In the genomic region with DNA sequence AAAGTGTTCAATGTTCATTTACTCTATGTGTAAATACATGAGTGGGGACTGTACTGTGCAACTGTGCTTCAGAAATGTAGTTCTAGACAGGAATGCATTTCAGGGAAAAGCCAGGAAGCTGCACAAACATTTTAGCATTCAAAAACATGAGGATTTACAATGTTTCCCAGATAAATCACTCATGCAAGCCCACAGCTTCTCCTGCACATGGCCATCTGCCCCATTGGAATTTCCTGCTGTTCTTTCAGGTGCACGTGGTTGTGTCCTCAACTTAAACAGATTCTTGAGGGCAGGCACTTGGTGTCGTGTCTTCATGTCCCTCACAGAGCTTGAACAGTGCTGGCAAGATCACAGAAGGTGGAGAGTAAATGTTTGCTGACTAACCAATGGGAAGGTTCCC, we compare ENCODE assay signal across 26 cellular contexts.
A peak's percentile ranks its signal among the peaks of the same experiment; 100 is the strongest.
DNase-seq lines count a peak whose midpoint lies in the region; ATAC-seq and TF ChIP-seq lines count a peak whose summit lies in the region.
"Had no signal": no experiment of that assay in that cellular context is flagged by ENCODE, and none has a peak within 500 bp of the region (broad histone marks: within the 10 kb centered on the region; RNA-seq: fewer than 3 reads in every experiment).

No MANE protein-coding gene starts in this region.

- H3K4me1 Mint-ChIP-seq in endodermal cell: peaks cover 13% of the 10 kb centered on the region
- H3K4me1 Mint-ChIP-seq: CD4-positive, CD25-positive, alpha-beta regulatory T cell; IgD-negative memory B cell had no signal

- H3K14ac ChIP-seq in mesenchymal stem cell (ENCODE audit: low read length in 2 of 2): no peak overlapping the region

- peak overlapping the region; percentile 24 for H2BK120ac ChIP-seq in mesenchymal stem cell (ENCODE audit: low read depth, low read length)

- H3K23ac ChIP-seq in mesenchymal stem cell (ENCODE audit: low read length in 2 of 2): no peak overlapping the region

- H3K9me3 Mint-ChIP-seq in endodermal cell: peaks cover 6% of the 10 kb centered on the region
- H3K9me3 Mint-ChIP-seq: activated naive CD4-positive, alpha-beta T cell treated with anti-CD3 and anti-CD28 coated beads, Interleukin-2, amount 50 U/mL, for 72 hours; naive thymus-derived CD8-positive, alpha-beta T cell had no signal

- no peaks in the 10 kb centered on the region for H3K79me1 ChIP-seq in mesenchymal stem cell (replicated peaks; ENCODE audit: low read length, poor library complexity, severe bottlenecking)

- H3K27me3 Mint-ChIP-seq in endodermal cell (ENCODE audit: insufficient read depth): peaks cover 4% of the 10 kb centered on the region

- BruUV-seq in Panc1 (replicated peaks; lab: Mats Ljungman, UMichigan): no TSS peak
- BruUV-seq in PC-9 (replicated peaks; lab: Mats Ljungman, UMichigan): no TSS peak

- H3K36me3 ChIP-seq in Panc1 (ENCODE audit: control insufficient read depth, insufficient read depth, low read length) (no peaks in the 10 kb centered on the region), endodermal cell (ENCODE audit: control insufficient read depth, insufficient read depth, low read length) (no peaks in the 10 kb centered on the region), mesenchymal stem cell (ENCODE audit: control insufficient read depth in 1 of 2, insufficient read depth in 2 of 2, low read depth in 1 of 2, low read length in 2 of 2) (no peaks in the 10 kb centered on the region), PC-9 (ENCODE audit: low read depth) (no peaks in the 10 kb centered on the region)
- H3K36me3 ChIP-seq: ascending aorta, esophagus muscularis mucosa, MG63, right atrium auricular region had no signal

- H4K20me1 ChIP-seq in PC-9 (ENCODE audit: insufficient read depth): no peaks in the 10 kb centered on the region

- ATAC-seq in Panc1 (no peak), GM19351 (IDR thresholded peaks at IDR 0.05; ENCODE audit: unreplicated experiment) (no peak)
- ATAC-seq: activated naive CD4-positive, alpha-beta T cell treated with anti-CD3 and anti-CD28 coated beads, Interleukin-2, amount 50 U/mL, for 72 hours; left colon; naive thymus-derived CD8-positive, alpha-beta T cell; T-helper 17 cell had no signal

- no peak overlapping the region for H3K27ac Mint-ChIP-seq in endodermal cell
- H3K27ac Mint-ChIP-seq: activated naive CD4-positive, alpha-beta T cell treated with anti-CD3 and anti-CD28 coated beads, Interleukin-2, amount 50 U/mL, for 72 hours; CD4-positive, CD25-positive, alpha-beta regulatory T cell; IgD-negative memory B cell; naive thymus-derived CD8-positive, alpha-beta T cell; T-helper 17 cell had no signal

- peak overlapping the region in 1 of 2 experiments; percentile 19 for H3K4ac ChIP-seq in mesenchymal stem cell (ENCODE audit: low read depth in 1 of 2, low read length in 2 of 2)

- H3K27ac ChIP-seq in AG04450 (ENCODE audit: low read depth, low read length) (peak overlapping the region; percentile 68), Panc1 (ENCODE audit: low read length) (peak overlapping the region; percentile 65; the same call in 1 of the 2 replicates), endodermal cell (ENCODE audit: low read depth, low read length) (peak overlapping the region; percentile 47), mesenchymal stem cell (ENCODE audit: low read length, poor library complexity, severe bottlenecking) (peak overlapping the region; percentile 41), PC-9 (no peak overlapping the region)
- H3K27ac ChIP-seq: ascending aorta, esophagus muscularis mucosa, right atrium auricular region had no signal

- H3K9me3 ChIP-seq in AG04450 (ENCODE audit: control insufficient read depth, insufficient read depth, low read length): peaks cover 2% of the 10 kb centered on the region; the same call in 1 of the 2 replicates
- no peaks in the 10 kb centered on the region for H3K9me3 ChIP-seq in Panc1 (ENCODE audit: control insufficient read depth, insufficient read depth, low read depth, low read length)
- H3K9me3 ChIP-seq in endodermal cell (ENCODE audit: control insufficient read depth, low read length): no peaks in the 10 kb centered on the region
- H3K9me3 ChIP-seq in mesenchymal stem cell (ENCODE audit: control insufficient read depth, low read length): no peaks in the 10 kb centered on the region
- no peaks in the 10 kb centered on the region for H3K9me3 ChIP-seq in PC-9 (ENCODE audit: insufficient read depth, low read depth)
- H3K9me3 ChIP-seq: ascending aorta, esophagus muscularis mucosa, MG63, right atrium auricular region had no signal

- WGBS in endodermal cell (ENCODE audit: insufficient coverage in 1 of 2, insufficient read length in 1 of 2), 2 experiments: 82 to 94% methylated on average over 2 of the region's 2 CpGs
- 3% methylated on average over 2 of the region's 2 CpGs for WGBS in mesenchymal stem cell

- no peak overlapping the region for H3K4me3 Mint-ChIP-seq in endodermal cell
- H3K4me3 Mint-ChIP-seq: CD4-positive, CD25-positive, alpha-beta regulatory T cell; IgD-negative memory B cell; naive thymus-derived CD8-positive, alpha-beta T cell; T-helper 17 cell; type B pancreatic cell had no signal

- no peaks in the 10 kb centered on the region for H3K27me3 ChIP-seq in AG04450 (ENCODE audit: control insufficient read depth, insufficient read depth, low read length)
- no peaks in the 10 kb centered on the region for H3K27me3 ChIP-seq in Panc1 (ENCODE audit: control insufficient read depth, insufficient read depth, low read length)
- no peaks in the 10 kb centered on the region for H3K27me3 ChIP-seq in endodermal cell (ENCODE audit: control insufficient read depth, insufficient read depth, low read length, poor library complexity, severe bottlenecking)
- no peaks in the 10 kb centered on the region for H3K27me3 ChIP-seq in mesenchymal stem cell (ENCODE audit: control insufficient read depth in 1 of 2, insufficient read depth in 1 of 2, low read length in 2 of 2)
- H3K27me3 ChIP-seq in PC-9 (ENCODE audit: insufficient read depth, low read depth): no peaks in the 10 kb centered on the region
- H3K27me3 ChIP-seq: ascending aorta, esophagus muscularis mucosa, MG63, right atrium auricular region had no signal

- H3K4me1 ChIP-seq in Panc1 (ENCODE audit: control insufficient read depth, insufficient read depth, low read length) (no peaks in the 10 kb centered on the region), endodermal cell (ENCODE audit: control insufficient read depth, insufficient read depth, low read length) (no peaks in the 10 kb centered on the region), mesenchymal stem cell (ENCODE audit: control insufficient read depth, insufficient read depth, low read depth, low read length) (peaks cover 13% of the 10 kb centered on the region), PC-9 (replicated peaks; ENCODE audit: insufficient read depth) (no peaks in the 10 kb centered on the region)
- H3K4me1 ChIP-seq: ascending aorta, esophagus muscularis mucosa had no signal

- peak overlapping the region; percentile 59 for H4K8ac ChIP-seq in mesenchymal stem cell (ENCODE audit: low read length)

- H3K79me2 ChIP-seq in PC-9 (ENCODE audit: low read depth): no peaks in the 10 kb centered on the region

- H3K18ac ChIP-seq in mesenchymal stem cell (ENCODE audit: low read depth in 1 of 2, low read length in 2 of 2): peak overlapping the region; percentile 37 to 50

- H2BK15ac ChIP-seq in mesenchymal stem cell (ENCODE audit: low read depth, poor library complexity, severe bottlenecking): peak overlapping the region; percentile 4

- TF ChIP-seq CTCF in AG04450 (IDR thresholded peaks at IDR 0.05; ENCODE audit: low read depth, low read length): no peak
- TF ChIP-seq CTCF in Panc1 (IDR thresholded peaks at IDR 0.05): no peak
- TF ChIP-seq CTCF in endodermal cell (conservative IDR thresholded peaks at IDR 0.05): no peak
- no peak for TF ChIP-seq CTCF in PC-9 (conservative IDR thresholded peaks at IDR 0.05)

- in situ Hi-C loops in Panc1 (cut with HindIII; ENCODE audit: low pct_unique_long_range_greater_than_20kb, low sequenced_read_pairs): no loop called here

- H3K4me3 ChIP-seq in AG04450 (ENCODE audit: low read depth, low read length) (no peak overlapping the region), Panc1 (ENCODE audit: low read depth in 2 of 2, low read length in 2 of 2) (no peak overlapping the region), endodermal cell (ENCODE audit: low read length) (no peak overlapping the region), mesenchymal stem cell (ENCODE audit: insufficient read depth in 1 of 2, low read depth in 1 of 2, low read length in 2 of 2) (no peak overlapping the region), PC-9 (no peak overlapping the region)
- H3K4me3 ChIP-seq: ascending aorta, esophagus muscularis mucosa, MG63, right atrium auricular region had no signal

- peak overlapping the region; percentile 43 to 51 for H2BK12ac ChIP-seq in mesenchymal stem cell (ENCODE audit: low read length in 2 of 2)

- no peak overlapping the region for H2AK5ac ChIP-seq in mesenchymal stem cell (ENCODE audit: low read length, severe bottlenecking)

- POLR2A ChIA-PET in AG04450 (lab: Yijun Ruan, JAX): interaction anchor here (0.7 to 1.1 kb wide), 3 partner anchors 11 to 21 kb away, joined by 3 to 5 read pairs (median 4); no protein-coding TSS in a partner anchor
- POLR2A ChIA-PET in Panc1 (lab: Charles Lee): no interaction called here
- POLR2A ChIA-PET in PC-9 (lab: Charles Lee; ENCODE audit: unreplicated experiment): no interaction called here

- H3K9ac ChIP-seq in endodermal cell (ENCODE audit: extremely low read depth, low read length, poor library complexity, severe bottlenecking) (no peak overlapping the region), mesenchymal stem cell (ENCODE audit: low read length) (no peak overlapping the region)

- H2AFZ ChIP-seq in mesenchymal stem cell (ENCODE audit: low read depth, low read length) (no peak overlapping the region), PC-9 (no peak overlapping the region)

- H3K4me2 ChIP-seq in mesenchymal stem cell (ENCODE audit: low read length, poor library complexity, severe bottlenecking): peak overlapping the region; percentile 17
- no peak overlapping the region for H3K4me2 ChIP-seq in PC-9

- peak overlapping the region; percentile 43 for H4K91ac ChIP-seq in mesenchymal stem cell (ENCODE audit: low read length)

- CTCF ChIA-PET in AG04450 (lab: Charles Lee) (no interaction called here), Panc1 (lab: Charles Lee) (no interaction called here), PC-9 (lab: Charles Lee) (no interaction called here)

- H3F3A ChIP-seq in PC-9 (ENCODE audit: insufficient read depth, low read depth): no peaks in the 10 kb centered on the region

- DNase-seq in AG04450 (ENCODE audit: low read depth, low spot score) (no peak), Panc1 (ENCODE audit: low read depth, low spot score) (no peak), endodermal cell (no peak), mesenchymal stem cell (peak; percentile 73), NCI-H1092 treated with DMSO at 0.1 percent for 48 hours (lab: John Stamatoyannopoulos, UW) (no peak), PC-9 (no peak)
- DNase-seq in stimulated activated CD4-positive, alpha-beta T cell treated with anti-CD3 and anti-CD28 coated beads, Interleukin-4, amount 100 ng/mL, for 1 hour: no peak
- DNase-seq: activated CD4-positive, alpha-beta T cell treated with anti-CD3 and anti-CD28 coated beads for 4 hours; CD4-positive, CD25-positive, alpha-beta regulatory T cell; cerebellar nuclear complex; effector CD8-positive, alpha-beta T cell; left colon; naive thymus-derived CD8-positive, alpha-beta T cell; NCI-H1436; NCI-H748 treated with DMSO at 0.1 percent for 48 hours; stimulated activated CD4-positive, alpha-beta T cell treated with anti-CD3 and anti-CD28 coated beads, Interleukin-12 subunit alpha, Interleukin-12 subunit beta, amount 100 ng/mL, for 4 hours; stimulated activated CD8-positive, alpha-beta memory T cell treated with anti-CD3 and anti-CD28 coated beads, Interleukin-4, amount 100 ng/mL, for 48 hours; T-helper 17 cell had no signal

- no peaks in the 10 kb centered on the region for H3K9me2 ChIP-seq in PC-9 (ENCODE audit: insufficient read depth)

- H3K36me3 Mint-ChIP-seq in endodermal cell (ENCODE audit: low read depth): no peaks in the 10 kb centered on the region
- H3K36me3 Mint-ChIP-seq: activated naive CD4-positive, alpha-beta T cell treated with anti-CD3 and anti-CD28 coated beads, Interleukin-2, amount 50 U/mL, for 72 hours; CD4-positive, CD25-positive, alpha-beta regulatory T cell; IgD-negative memory B cell; naive thymus-derived CD8-positive, alpha-beta T cell; type B pancreatic cell had no signal

- H2BK5ac ChIP-seq in mesenchymal stem cell (ENCODE audit: low read depth, low read length, poor library complexity, severe bottlenecking): no peak overlapping the region

- intact Hi-C loops in Panc1 (cut with micrococcal nuclease; ENCODE audit: unreplicated experiment): no loop called here
- intact Hi-C loops in PC-9 (cut with micrococcal nuclease; ENCODE audit: unreplicated experiment): no loop called here
